In the genomic region with DNA sequence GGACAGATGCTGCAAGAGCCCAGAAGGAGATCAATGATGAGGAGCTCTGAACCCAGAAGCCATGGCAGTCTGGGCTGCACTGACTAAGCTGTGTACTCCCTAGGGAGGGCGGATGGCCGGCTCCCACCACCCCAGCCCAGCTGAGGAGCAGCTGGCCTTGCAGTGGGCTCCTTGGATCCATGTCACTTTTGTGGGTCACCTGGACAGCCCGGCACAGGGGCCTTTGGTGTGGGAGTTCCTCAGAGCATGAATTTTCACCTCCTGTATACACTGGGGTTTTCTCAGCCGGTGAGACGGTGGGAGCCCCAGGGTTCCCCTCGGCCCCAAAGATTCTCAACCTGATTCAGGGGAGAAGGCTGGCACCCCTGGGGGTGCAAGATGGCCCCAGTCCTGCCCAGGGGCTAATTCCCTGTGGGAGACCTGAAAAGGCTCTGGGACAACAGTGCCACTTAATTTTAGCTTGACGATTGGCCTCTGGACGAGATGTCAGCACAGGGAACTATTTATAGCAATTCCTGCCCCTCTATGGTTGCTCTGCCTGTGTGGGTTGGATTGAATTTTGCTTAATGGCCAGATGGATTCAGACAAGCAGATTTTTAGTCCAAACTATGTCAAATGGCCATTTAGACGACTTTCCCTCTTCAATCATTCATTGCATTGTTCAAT, we compare ENCODE assay signal across 18 cellular contexts.
"Had no signal": no experiment of that assay in that cellular context is flagged by ENCODE, and none has a peak within 500 bp of the region (broad histone marks: within the 10 kb centered on the region; RNA-seq: fewer than 3 reads in every experiment).

No MANE protein-coding gene starts in this region.

- H3K27me3 Mint-ChIP-seq: naive thymus-derived CD4-positive, alpha-beta T cell; stimulated activated naive CD8-positive, alpha-beta T cell treated with anti-CD3 and anti-CD28 coated beads, Interleukin-15, amount 100 ng/mL, for 72 hours had no signal

- H3K4me1 Mint-ChIP-seq: activated CD8-positive, alpha-beta memory T cell treated with anti-CD3 and anti-CD28 coated beads, Interleukin-2, amount 10 ng/mL, durations not matched to agents 7 days and 5 days; naive thymus-derived CD4-positive, alpha-beta T cell; stimulated activated naive CD8-positive, alpha-beta T cell treated with anti-CD3 and anti-CD28 coated beads, Interleukin-15, amount 100 ng/mL, for 72 hours had no signal

- H3K4me3 Mint-ChIP-seq: activated CD4-positive, alpha-beta memory T cell treated with anti-CD3 and anti-CD28 coated beads for 36 hours; activated CD8-positive, alpha-beta memory T cell treated with anti-CD3 and anti-CD28 coated beads, Interleukin-2, amount 10 ng/mL, durations not matched to agents 7 days and 5 days; naive thymus-derived CD4-positive, alpha-beta T cell; stimulated activated naive CD8-positive, alpha-beta T cell treated with anti-CD3 and anti-CD28 coated beads, Interleukin-15, amount 100 ng/mL, for 72 hours; T-helper 2 cell treated with Interferon-gamma antibody and Interleukin-4, amounts not matched to agents 5 μg/mL and 100 μg/mL, for 36 hours; WTC11 had no signal

- H3K27ac Mint-ChIP-seq: activated CD4-positive, alpha-beta memory T cell treated with anti-CD3 and anti-CD28 coated beads for 36 hours; activated CD8-positive, alpha-beta memory T cell treated with anti-CD3 and anti-CD28 coated beads, Interleukin-2, amount 10 ng/mL, durations not matched to agents 7 days and 5 days; activated T-helper 2 cell treated with anti-CD3 and anti-CD28 coated beads, Interferon-gamma antibody, Interleukin-2, Interleukin-4, amounts not matched to agents 10 μg/mL and 5 μg/mL and 100 μg/mL, durations not matched to agents 14 hours and 24 hours and 36 hours; T-helper 2 cell treated with Interferon-gamma antibody and Interleukin-4, amounts not matched to agents 5 μg/mL and 100 μg/mL, for 36 hours; WTC11 had no signal

- H3K36me3 ChIP-seq: pancreas, suprapubic skin, transverse colon had no signal

- H3K4me3 ChIP-seq: body of pancreas, pancreas, skin epidermis, suprapubic skin, transverse colon had no signal

- H3K9me3 Mint-ChIP-seq: activated CD4-positive, alpha-beta memory T cell treated with anti-CD3 and anti-CD28 coated beads for 36 hours; activated T-helper 2 cell treated with anti-CD3 and anti-CD28 coated beads, Interferon-gamma antibody, Interleukin-2, Interleukin-4, amounts not matched to agents 10 μg/mL and 5 μg/mL and 100 μg/mL, durations not matched to agents 14 hours and 24 hours and 36 hours; naive thymus-derived CD4-positive, alpha-beta T cell; stimulated activated naive CD8-positive, alpha-beta T cell treated with anti-CD3 and anti-CD28 coated beads, Interleukin-15, amount 100 ng/mL, for 72 hours; T-helper 2 cell treated with Interferon-gamma antibody and Interleukin-4, amounts not matched to agents 5 μg/mL and 100 μg/mL, for 36 hours; WTC11 had no signal

- ATAC-seq: activated CD8-positive, alpha-beta memory T cell treated with anti-CD3 and anti-CD28 coated beads, Interleukin-2, amount 10 ng/mL, durations not matched to agents 7 days and 5 days; body of pancreas; foreskin keratinocyte; naive thymus-derived CD4-positive, alpha-beta T cell; pancreas; stimulated activated naive CD8-positive, alpha-beta T cell treated with anti-CD3 and anti-CD28 coated beads, Interleukin-15, amount 100 ng/mL, for 72 hours; WTC11 had no signal

- H3K4me1 ChIP-seq: body of pancreas, foreskin keratinocyte, pancreas, suprapubic skin, transverse colon had no signal

- H3K36me3 Mint-ChIP-seq: activated CD4-positive, alpha-beta memory T cell treated with anti-CD3 and anti-CD28 coated beads for 36 hours; activated CD8-positive, alpha-beta memory T cell treated with anti-CD3 and anti-CD28 coated beads, Interleukin-2, amount 10 ng/mL, durations not matched to agents 7 days and 5 days; naive thymus-derived CD4-positive, alpha-beta T cell; WTC11 had no signal

- H3K27me3 ChIP-seq: body of pancreas, pancreas, suprapubic skin, transverse colon had no signal

- DNase-seq: activated CD4-positive, alpha-beta memory T cell treated with anti-CD3 and anti-CD28 coated beads for 36 hours; activated CD4-positive, alpha-beta T cell treated with anti-CD3 and anti-CD28 coated beads for 4 hours; activated CD8-positive, alpha-beta memory T cell treated with anti-CD3 and anti-CD28 coated beads, Interleukin-2, amount 10 ng/mL, durations not matched to agents 7 days and 5 days; activated naive CD4-positive, alpha-beta T cell treated with Interleukin-2 at 50 U/mL for 16 hours; body of pancreas; caudate nucleus; foreskin keratinocyte; mesendoderm; naive thymus-derived CD4-positive, alpha-beta T cell; retina; stimulated activated naive CD8-positive, alpha-beta T cell treated with anti-CD3 and anti-CD28 coated beads, Interleukin-15, amount 100 ng/mL, for 72 hours; transverse colon had no signal

- H3K9me3 ChIP-seq: body of pancreas, pancreas, suprapubic skin, transverse colon had no signal

- H3K27ac ChIP-seq: body of pancreas, foreskin keratinocyte, pancreas, skin epidermis, suprapubic skin, transverse colon had no signal
